ENCODE assay signal across 8 cellular contexts in the genomic region with DNA sequence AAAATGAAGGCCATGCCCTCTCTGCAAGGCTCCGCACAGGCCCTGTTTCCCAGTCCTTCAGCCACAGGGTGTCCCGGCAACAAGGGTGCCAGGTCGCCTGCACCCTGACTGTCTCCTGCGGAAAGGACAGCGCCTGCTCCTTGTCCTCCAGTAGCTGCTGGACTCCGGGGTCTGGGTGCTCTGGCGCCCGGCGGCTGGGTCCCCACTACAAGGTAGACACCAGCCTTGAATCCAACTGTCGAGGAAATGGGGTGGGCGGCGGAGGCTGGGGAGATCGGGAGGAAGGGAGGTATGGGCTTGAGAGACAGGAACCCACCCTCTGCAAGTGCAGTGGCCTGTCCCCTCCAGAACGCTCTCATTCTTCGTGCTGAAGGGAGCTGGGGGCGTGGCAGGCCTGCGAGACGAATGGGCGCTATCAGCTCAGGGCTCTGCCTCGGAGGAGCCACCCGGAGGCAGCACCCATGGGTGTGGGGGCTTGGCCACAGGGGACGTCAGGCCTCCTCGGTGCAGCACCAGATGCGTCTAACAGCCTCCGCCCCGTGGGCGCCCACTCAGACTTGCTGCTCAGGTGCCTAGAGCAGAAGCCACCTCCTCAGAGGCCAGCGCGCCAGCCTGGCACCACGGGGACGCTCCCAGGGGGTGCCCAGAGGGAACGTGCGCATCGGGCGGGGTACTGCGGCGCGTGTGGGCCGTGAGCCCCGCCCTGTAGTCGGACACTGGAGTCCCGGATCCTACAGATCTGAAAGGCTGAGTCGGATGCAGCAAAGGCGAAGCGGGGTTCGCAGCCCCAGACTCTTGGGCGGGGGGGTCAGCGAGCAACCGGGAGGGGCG. TPM values are rescaled to one million over a fixed set of nuclear protein-coding genes. Genes with fewer than 3 reads are reported as not detected.
A peak's percentile ranks its signal among the peaks of the same experiment; 100 is the strongest.
DNase-seq lines count a peak whose midpoint lies in the region; ATAC-seq and TF ChIP-seq lines count a peak whose summit lies in the region.

No MANE protein-coding gene starts in this region.

- peaks cover 21% of the 10 kb centered on the region for H3K4me1 ChIP-seq in IMR-90 (ENCODE audit: control insufficient read depth, insufficient read depth, low read length)

- H3K4me1 Mint-ChIP-seq in memory B cell: peaks cover 44% of the 10 kb centered on the region

- H2AFZ ChIP-seq in IMR-90 (replicated peaks; ENCODE audit: low read length, poor library complexity): peak overlapping the region; percentile 93

- CTCF ChIA-PET in IMR-90 (lab: Yijun Ruan, JAX): no interaction called here

- peak overlapping the region; percentile 92 for H3K4ac ChIP-seq in IMR-90 (ENCODE audit: low read depth, low read length)

- H4K8ac ChIP-seq in IMR-90 (ENCODE audit: low read depth in 2 of 2, low read length in 2 of 2): peak overlapping the region; percentile 74 to 94

- H2BK15ac ChIP-seq in IMR-90 (ENCODE audit: low read depth, low read length): peak overlapping the region; percentile 44; the same call in 1 of the 3 replicates

- peak overlapping the region; percentile 21; the same call in 1 of the 2 replicates for H3K18ac ChIP-seq in IMR-90 (ENCODE audit: low read depth, low read length)

- BruUV-seq in IMR-90 (replicated peaks; lab: Mats Ljungman, UMichigan): no TSS peak

- peak overlapping the region; percentile 99 for H2AK9ac ChIP-seq in IMR-90 (replicated peaks; ENCODE audit: low read depth, low read length, poor library complexity)

- no peaks in the 10 kb centered on the region for H3K9me3 Mint-ChIP-seq in memory B cell

- no peak for DNase-seq in IMR-90
- peak; percentile 33 for DNase-seq in activated CD4-positive, alpha-beta T cell treated with anti-CD3 and anti-CD28 coated beads for 1 hour
- DNase-seq in coronary artery (ENCODE audit: low spot score): peak; percentile 84
- DNase-seq in memory B cell (ENCODE audit: low spot score in 2 of 2): peak in 1 of 2 donors; percentile 56
- peak; percentile 35 for DNase-seq in stimulated activated CD8-positive, alpha-beta memory T cell treated with anti-CD3 and anti-CD28 coated beads, Interleukin-7, amount 100 ng/mL, for 24 hours (ENCODE audit: low read depth)
- no peak for DNase-seq in mucosa of gallbladder (ENCODE audit: low spot score)

- peak overlapping the region; percentile 82 for H2BK120ac ChIP-seq in IMR-90 (ENCODE audit: low read depth, low read length)

- H2BK20ac ChIP-seq in IMR-90 (ENCODE audit: low read depth, low read length): peak overlapping the region; percentile 70

- no peak for TF ChIP-seq CTCF in IMR-90 (conservative IDR thresholded peaks at IDR 0.05; ENCODE audit: low read depth, low read length)
- TF ChIP-seq CTCF in coronary artery (IDR thresholded peaks at IDR 0.05): no peak

- no peak for TF ChIP-seq RAD21 in IMR-90 (IDR thresholded peaks at IDR 0.05; ENCODE audit: low read length)

- no peaks in the 10 kb centered on the region for H4K20me1 ChIP-seq in IMR-90 (ENCODE audit: insufficient read depth, low read length)

- H3K9ac ChIP-seq in IMR-90 (ENCODE audit: low read depth, low read length): peak overlapping the region; percentile 60

- peak overlapping the region; percentile 88 for H2AK5ac ChIP-seq in IMR-90 (ENCODE audit: low read depth, low read length)

- dilution Hi-C loops in IMR-90 (cut with HindIII; ENCODE audit: low sequenced_read_pairs, unreplicated experiment): no loop called here

- 59% methylated on average over 24 of the region's 50 CpGs; no CpG with 5 or more reads in 1 of the 2 experiments for WGBS in IMR-90 (ENCODE audit: extremely low coverage in 2 of 2, insufficient read length in 1 of 2), 2 experiments

- H3K9me1 ChIP-seq in IMR-90 (ENCODE audit: insufficient read depth, low read length): peaks cover 18% of the 10 kb centered on the region

- H3K56ac ChIP-seq in IMR-90 (ENCODE audit: extremely low read depth, insufficient read depth, low read length): no peak overlapping the region; the same call in 1 of the 2 replicates

- peak overlapping the region; percentile 93 for H3K14ac ChIP-seq in IMR-90 (replicated peaks; ENCODE audit: low read depth, low read length)

- H3K27me3 ChIP-seq in IMR-90 (ENCODE audit: control insufficient read depth, insufficient read depth, low read length): no peaks in the 10 kb centered on the region

- no peaks in the 10 kb centered on the region for H3K27me3 Mint-ChIP-seq in memory B cell

- peak overlapping the region; percentile 91 for H2BK5ac ChIP-seq in IMR-90 (ENCODE audit: low read depth, low read length, poor library complexity, severe bottlenecking)

- ATAC-seq in GM21528 (IDR thresholded peaks at IDR 0.05; ENCODE audit: low FRiP score, unreplicated experiment): peak; percentile 52
- ATAC-seq in IMR-90 (ENCODE audit: low read depth): peak; percentile 36
- ATAC-seq in memory B cell (ENCODE audit: low read depth): peak; percentile 57

- POLR2A ChIA-PET in IMR-90 (lab: Charles Lee; ENCODE audit: unreplicated experiment): no interaction called here

- peak overlapping the region; percentile 92 for H4K5ac ChIP-seq in IMR-90 (ENCODE audit: low read depth, low read length)

- peaks cover 3% of the 10 kb centered on the region for H3K36me3 Mint-ChIP-seq in memory B cell

- H4K91ac ChIP-seq in IMR-90 (ENCODE audit: insufficient read depth, low read depth, low read length): peak overlapping the region; percentile 76

- H3K27ac Mint-ChIP-seq in memory B cell: peak overlapping the region; percentile 77

- H3K36me3 ChIP-seq in IMR-90 (ENCODE audit: control insufficient read depth, insufficient read depth, low read length): no peaks in the 10 kb centered on the region

- in situ Hi-C loops in IMR-90 (cut with MboI; ENCODE audit: low sequenced_read_pairs): loop anchor here (25.0 kb wide), 1 partner anchor 599 kb away; no protein-coding TSS in a partner anchor

- H3K79me1 ChIP-seq in IMR-90 (ENCODE audit: low read depth in 1 of 2, low read length in 2 of 2): peaks cover 0 to 4% of the 10 kb centered on the region in 2 experiments; a peak in 1 of 4 replicates

- intact Hi-C loops in IMR-90 (cut with micrococcal nuclease): loop anchor here (5.0 kb wide), 1 partner anchor 46 kb away; a partner anchor contains a TSS

- peak overlapping the region; percentile 91 for H3K23ac ChIP-seq in IMR-90 (ENCODE audit: low read depth, low read length)

- H3K27ac ChIP-seq in IMR-90 (ENCODE audit: insufficient read depth, low read length) (peak overlapping the region; percentile 91), coronary artery (peak overlapping the region; percentile 84 to 90)

- H3K4me3 Mint-ChIP-seq in memory B cell: peak overlapping the region; percentile 85

- H3K9me3 ChIP-seq in IMR-90 (ENCODE audit: control insufficient read depth, insufficient read depth, low read length): no peaks in the 10 kb centered on the region

- H3K4me2 ChIP-seq in IMR-90 (ENCODE audit: low read depth, low read length): peak overlapping the region; percentile 78

- no peak; the same call in 1 of the 2 replicates for TF ChIP-seq POLR2A in IMR-90 (IDR thresholded peaks at IDR 0.05; ENCODE audit: low read depth, low read length)

- H3K4me3 ChIP-seq in GM08714 (ENCODE audit: low read length) (peak overlapping the region; percentile 62; the same call in 1 of the 2 replicates), IMR-90 (ENCODE audit: insufficient read depth, low read depth, low read length) (peak overlapping the region; percentile 66), coronary artery (peak overlapping the region; percentile 87)

TF ChIP-seq in IMR-90, 13 proteins besides CTCF, POLR2A, EP300 and RAD21 (continues in another document):
- TF ChIP-seq NFE2L2 (IDR thresholded peaks at IDR 0.05; ENCODE audit: low read depth, low read length): no peak
- TF ChIP-seq, protein P1, sequence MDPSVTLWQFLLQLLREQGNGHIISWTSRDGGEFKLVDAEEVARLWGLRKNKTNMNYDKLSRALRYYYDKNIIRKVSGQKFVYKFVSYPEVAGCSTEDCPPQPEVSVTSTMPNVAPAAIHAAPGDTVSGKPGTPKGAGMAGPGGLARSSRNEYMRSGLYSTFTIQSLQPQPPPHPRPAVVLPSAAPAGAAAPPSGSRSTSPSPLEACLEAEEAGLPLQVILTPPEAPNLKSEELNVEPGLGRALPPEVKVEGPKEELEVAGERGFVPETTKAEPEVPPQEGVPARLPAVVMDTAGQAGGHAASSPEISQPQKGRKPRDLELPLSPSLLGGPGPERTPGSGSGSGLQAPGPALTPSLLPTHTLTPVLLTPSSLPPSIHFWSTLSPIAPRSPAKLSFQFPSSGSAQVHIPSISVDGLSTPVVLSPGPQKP (IDR thresholded peaks at IDR 0.05; ENCODE audit: borderline replicate concordance, low read depth, low read length): no peak
- TF ChIP-seq, protein P2, sequence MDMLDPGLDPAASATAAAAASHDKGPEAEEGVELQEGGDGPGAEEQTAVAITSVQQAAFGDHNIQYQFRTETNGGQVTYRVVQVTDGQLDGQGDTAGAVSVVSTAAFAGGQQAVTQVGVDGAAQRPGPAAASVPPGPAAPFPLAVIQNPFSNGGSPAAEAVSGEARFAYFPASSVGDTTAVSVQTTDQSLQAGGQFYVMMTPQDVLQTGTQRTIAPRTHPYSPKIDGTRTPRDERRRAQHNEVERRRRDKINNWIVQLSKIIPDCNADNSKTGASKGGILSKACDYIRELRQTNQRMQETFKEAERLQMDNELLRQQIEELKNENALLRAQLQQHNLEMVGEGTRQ (IDR thresholded peaks at IDR 0.05; ENCODE audit: low read depth, low read length): no peak

RNA-seq across cellular contexts. Expression of a gene that starts 15.6 kb away (rescaled TPM):
- under 0.01 and 0.28 TPM in 2 replicates for total RNA-seq in IMR-90 (2012; rRNA removed)
- 0.74 and 0.90 TPM in 2 replicates for polyA plus RNA-seq in IMR-90 (2012; rRNA removed)
- polyA plus RNA-seq in IMR-90 (2012; cell fraction: cytosol; rRNA removed): 0.14 and 0.51 TPM in 2 replicates
- 6.8 and 19.7 TPM in 2 replicates for polyA plus RNA-seq in IMR-90 (2012; cell fraction: nucleus; rRNA removed; ENCODE audit: low replicate concordance)
- total RNA-seq in mucosa of gallbladder: 12.7 TPM

RNA-seq across cellular contexts. Expression of a gene that starts 23.5 kb away (rescaled TPM):
- not detected in 2 replicates for total RNA-seq in IMR-90 (2012; rRNA removed)
- polyA plus RNA-seq in IMR-90 (2012; rRNA removed): not detected in 2 replicates
- polyA plus RNA-seq in IMR-90 (2012; cell fraction: cytosol; rRNA removed): not detected in 2 replicates
- 0.02 TPM in 1 of 2 replicates, not detected in the other for polyA plus RNA-seq in IMR-90 (2012; cell fraction: nucleus; rRNA removed; ENCODE audit: low replicate concordance)
- total RNA-seq in mucosa of gallbladder: 2.7 TPM

RNA-seq across cellular contexts. Expression of a gene that starts 31.1 kb away (rescaled TPM):
- total RNA-seq in IMR-90 (2012; rRNA removed) (not detected in 2 replicates), mucosa of gallbladder (not detected)
- polyA plus RNA-seq in IMR-90 (2012; rRNA removed): not detected in 2 replicates
- polyA plus RNA-seq in IMR-90 (2012; cell fraction: cytosol; rRNA removed): not detected in 2 replicates
- not detected in 2 replicates for polyA plus RNA-seq in IMR-90 (2012; cell fraction: nucleus; rRNA removed; ENCODE audit: low replicate concordance)

RNA-seq across cellular contexts. Expression of a gene that starts 47.6 kb away (rescaled TPM):
- total RNA-seq in IMR-90 (2012; rRNA removed): 65.0 and 72.6 TPM in 2 replicates
- polyA plus RNA-seq in IMR-90 (2012; rRNA removed): 48.1 and 48.6 TPM in 2 replicates
- 23.0 and 41.7 TPM in 2 replicates for polyA plus RNA-seq in IMR-90 (2012; cell fraction: cytosol; rRNA removed)
- polyA plus RNA-seq in IMR-90 (2012; cell fraction: nucleus; rRNA removed; ENCODE audit: low replicate concordance): 62.3 and 99.6 TPM in 2 replicates
- 56.9 TPM for total RNA-seq in mucosa of gallbladder

RNA-seq across cellular contexts. Expression of a gene that starts 47.6 kb away (rescaled TPM):
- total RNA-seq in IMR-90 (2012; rRNA removed): 13.6 and 14.2 TPM in 2 replicates
- 32.6 and 36.8 TPM in 2 replicates for polyA plus RNA-seq in IMR-90 (2012; rRNA removed)
- 20.3 and 34.8 TPM in 2 replicates for polyA plus RNA-seq in IMR-90 (2012; cell fraction: cytosol; rRNA removed)
- 33.0 and 37.6 TPM in 2 replicates for polyA plus RNA-seq in IMR-90 (2012; cell fraction: nucleus; rRNA removed; ENCODE audit: low replicate concordance)
- total RNA-seq in mucosa of gallbladder: 35.9 TPM

Comparison
In these comparisons a context has a peak if more than half of its experiments do, and no peak if none do; other contexts are left out.
1. DNase-seq: peak in activated CD4-positive, alpha-beta T cell treated with anti-CD3 and anti-CD28 coated beads for 1 hour (single experiment), coronary artery (single experiment) and stimulated activated CD8-positive, alpha-beta memory T cell treated with anti-CD3 and anti-CD28 coated beads, Interleukin-7, amount 100 ng/mL, for 24 hours (single experiment); none in IMR-90 (single experiment) and mucosa of gallbladder (single experiment).
2. RNA of a gene that starts 15.6 kb away (total RNA-seq): 12.7 TPM in mucosa of gallbladder (single experiment); under 0.01 to 0.28 TPM in IMR-90; every median in the first group is over 10 times any median in the second.
3. Peak in every context shown above with its lines, with median percentiles within 50 percentile points of each other: H3K4me3 ChIP-seq and ATAC-seq.